In the genomic region with DNA sequence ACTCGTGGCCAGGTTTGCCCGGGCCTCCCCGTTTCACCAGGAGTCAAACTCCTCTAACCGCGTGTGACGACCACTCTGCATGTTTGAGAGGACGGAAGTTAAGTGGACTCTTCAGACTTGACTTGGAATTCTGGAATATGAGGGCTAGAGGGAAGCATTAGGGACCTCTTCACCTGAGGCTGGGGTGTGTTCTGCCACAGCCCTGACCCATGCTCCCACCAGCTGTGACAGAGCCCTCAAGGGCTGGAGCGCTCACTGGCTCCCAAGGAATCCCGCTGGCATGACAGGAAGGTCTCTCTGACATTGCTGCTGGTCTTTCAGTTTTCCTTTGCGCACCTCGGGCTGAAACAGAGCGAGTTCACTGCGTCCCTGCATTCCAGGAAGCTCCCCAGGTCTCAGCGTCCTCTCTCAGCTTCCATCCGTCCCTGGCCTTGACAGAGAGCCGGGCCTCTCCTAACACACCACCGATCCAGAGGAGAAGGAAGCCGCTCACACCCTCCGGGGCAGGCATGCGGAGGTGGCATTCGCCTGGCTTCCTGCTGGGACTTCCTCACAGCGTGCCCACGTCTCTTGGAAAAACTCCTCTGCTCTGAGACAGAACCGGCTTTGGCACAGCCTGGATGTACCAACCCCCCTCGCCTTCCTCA, we compare ENCODE assay signal across 20 cellular contexts. TPM values are rescaled to one million over a fixed set of nuclear protein-coding genes. Genes with fewer than 3 reads are reported as not detected.
DNase-seq lines count a peak whose midpoint lies in the region; ATAC-seq and TF ChIP-seq lines count a peak whose summit lies in the region.
"Had no signal": no experiment of that assay in that cellular context is flagged by ENCODE, and none has a peak within 500 bp of the region (broad histone marks: within the 10 kb centered on the region; RNA-seq: fewer than 3 reads in every experiment).

No MANE protein-coding gene starts in this region.

- H3K14ac ChIP-seq in trophoblast cell (ENCODE audit: low read length), result no peak overlapping the region

- no peak overlapping the region for H3K4ac ChIP-seq in trophoblast cell (ENCODE audit: low read depth, low read length)

- H2AK5ac ChIP-seq in trophoblast cell (ENCODE audit: low read length), result no peak overlapping the region

- H2BK5ac ChIP-seq in trophoblast cell (ENCODE audit: low read depth, low read length, poor library complexity), result no peak overlapping the region

- H2AFZ ChIP-seq in hepatocyte (no peak overlapping the region), trophoblast cell (ENCODE audit: insufficient read depth, low read length, poor library complexity) (no peak overlapping the region)

- H3K23ac ChIP-seq in trophoblast cell (ENCODE audit: low read length), result no peak overlapping the region

- H3K79me2 ChIP-seq in hepatocyte (no peaks in the 10 kb centered on the region), trophoblast cell (ENCODE audit: control insufficient read depth, insufficient read depth, low read length, poor library complexity) (no peaks in the 10 kb centered on the region)

- H3K36me3 ChIP-seq in Panc1 (ENCODE audit: control insufficient read depth, insufficient read depth, low read length), result no peaks in the 10 kb centered on the region
- no peaks in the 10 kb centered on the region for H3K36me3 ChIP-seq in hepatocyte (replicated peaks; ENCODE audit: insufficient read depth, low read depth)
- no peaks in the 10 kb centered on the region for H3K36me3 ChIP-seq in trophoblast cell (ENCODE audit: control insufficient read depth in 1 of 2, insufficient read depth in 2 of 2, low read length in 2 of 2)
- H3K36me3 ChIP-seq in HAP-1 (replicated peaks), result no peaks in the 10 kb centered on the region

- H3K18ac ChIP-seq in trophoblast cell (ENCODE audit: low read length), result no peak overlapping the region

- in situ Hi-C loops in Panc1 (cut with HindIII; ENCODE audit: low pct_unique_long_range_greater_than_20kb, low sequenced_read_pairs), result loop anchor here (25.0 kb wide), 1 partner anchor 187 kb away; the partner anchor contains the start of gene SMIM9
- in situ Hi-C loops in HAP-1 (cut with MboI; ENCODE audit: low sequenced_read_pairs), result no loop called here

- H3K4me3 ChIP-seq in Panc1 (ENCODE audit: low read depth in 2 of 2, low read length in 2 of 2) (peak overlapping the region; percentile 1 to 22; a peak in 2 of 4 replicates), hepatocyte (no peak overlapping the region), trophoblast cell (ENCODE audit: low read depth, low read length) (no peak overlapping the region), HAP-1 (no peak overlapping the region)
- H3K4me3 ChIP-seq: A549 had no signal

- H2BK120ac ChIP-seq in trophoblast cell (ENCODE audit: insufficient read depth, low read length, poor library complexity), result no peak overlapping the region

- no peaks in the 10 kb centered on the region for H3K79me1 ChIP-seq in trophoblast cell (ENCODE audit: low read length)

- no peak overlapping the region for H3K9ac ChIP-seq in trophoblast cell (ENCODE audit: low read length)

- peak overlapping the region; percentile 54 for H3K27ac ChIP-seq in Panc1 (ENCODE audit: low read length)
- H3K27ac ChIP-seq in hepatocyte, result no peak overlapping the region
- H3K27ac ChIP-seq in trophoblast cell (ENCODE audit: low read depth, low read length), result no peak overlapping the region
- H3K27ac ChIP-seq in foreskin keratinocyte, result no peak overlapping the region
- H3K27ac ChIP-seq: A549 had no signal

- POLR2A ChIA-PET in Panc1 (lab: Charles Lee), result no interaction called here

- no peak overlapping the region for H4K91ac ChIP-seq in trophoblast cell (ENCODE audit: low read depth, low read length)

- H4K12ac ChIP-seq in trophoblast cell (ENCODE audit: low read depth, low read length), result no peak overlapping the region

- peaks cover 13% of the 10 kb centered on the region for H3K4me1 ChIP-seq in Panc1 (ENCODE audit: control insufficient read depth, insufficient read depth, low read length)
- H3K4me1 ChIP-seq in hepatocyte (ENCODE audit: insufficient read depth), result no peaks in the 10 kb centered on the region
- no peaks in the 10 kb centered on the region for H3K4me1 ChIP-seq in trophoblast cell (ENCODE audit: control insufficient read depth in 1 of 2, insufficient read depth in 2 of 2, low read length in 2 of 2)
- H3K4me1 ChIP-seq in HAP-1, result no peaks in the 10 kb centered on the region
- no peaks in the 10 kb centered on the region for H3K4me1 ChIP-seq in foreskin keratinocyte
- H3K4me1 ChIP-seq: A549 had no signal

- TF ChIP-seq CTCF in Panc1 (IDR thresholded peaks at IDR 0.05), result no peak
- TF ChIP-seq CTCF in hepatocyte (IDR thresholded peaks at IDR 0.05; ENCODE audit: poor library complexity), result no peak
- TF ChIP-seq CTCF in foreskin keratinocyte (conservative IDR thresholded peaks at IDR 0.05), result no peak

- ATAC-seq in Panc1, result peak; percentile 60
- ATAC-seq in foreskin keratinocyte, result no peak
- ATAC-seq: A549, Right ventricle myocardium inferior had no signal

- peak; percentile 57 for DNase-seq in CD1c-positive myeloid dendritic cell (ENCODE audit: extremely low spot score)
- no peak for DNase-seq in Panc1 (ENCODE audit: low read depth, low spot score)
- peak; percentile 2 for DNase-seq in hepatocyte (ENCODE audit: low spot score)
- DNase-seq in trophoblast cell, result peak; percentile 27 to 60
- DNase-seq in HAP-1 (ENCODE audit: low spot score in 2 of 2), result no peak
- no peak for DNase-seq in NCI-H526 (lab: John Stamatoyannopoulos, UW)
- DNase-seq in NCI-H2081 treated with DMSO at 0.1 percent for 48 hours (lab: John Stamatoyannopoulos, UW), result no peak
- DNase-seq in foreskin keratinocyte, result no peak
- DNase-seq: COR-L47, DMS153, EL, H9, MV-4-11, NCI-H1417 treated with DMSO at 0.1 percent for 48 hours, NCI-H2081, NCI-H524 had no signal

- 79% methylated on average over 25 of the region's 25 CpGs for WGBS in hepatocyte (ENCODE audit: low lambda C conversion rate, missing lambda C conversion rate)
- WGBS in trophoblast cell (ENCODE audit: extremely low coverage, insufficient coverage, insufficient read length), result no CpG with 5 or more reads among the region's 25 CpGs

- no peaks in the 10 kb centered on the region for H4K20me1 ChIP-seq in hepatocyte (ENCODE audit: insufficient read depth, poor library complexity, severe bottlenecking)

- CTCF ChIA-PET in Panc1 (lab: Charles Lee), result no interaction called here

- no peak overlapping the region for H4K8ac ChIP-seq in trophoblast cell (ENCODE audit: low read depth, low read length)

- no peaks in the 10 kb centered on the region for H3K9me3 ChIP-seq in Panc1 (ENCODE audit: control insufficient read depth, insufficient read depth, low read depth, low read length)
- no peaks in the 10 kb centered on the region for H3K9me3 ChIP-seq in hepatocyte (ENCODE audit: low read depth)
- H3K9me3 ChIP-seq in trophoblast cell (ENCODE audit: insufficient read depth, low read depth, low read length), result no peaks in the 10 kb centered on the region
- H3K9me3 ChIP-seq in HAP-1, result no peaks in the 10 kb centered on the region
- H3K9me3 ChIP-seq: A549 had no signal

- intact Hi-C loops in Panc1 (cut with micrococcal nuclease; ENCODE audit: unreplicated experiment), result no loop called here

- no peaks in the 10 kb centered on the region for H3K9me2 ChIP-seq in hepatocyte (replicated peaks; ENCODE audit: insufficient read depth)

- no peak overlapping the region for H3K4me2 ChIP-seq in hepatocyte
- H3K4me2 ChIP-seq in trophoblast cell (ENCODE audit: low read length), result no peak overlapping the region
- H3K4me2 ChIP-seq: A549 had no signal

- BruUV-seq in Panc1 (replicated peaks; lab: Mats Ljungman, UMichigan), result no TSS peak

- no peak overlapping the region for H2BK12ac ChIP-seq in trophoblast cell (ENCODE audit: low read length)

- H3K27me3 ChIP-seq in Panc1 (ENCODE audit: control insufficient read depth, insufficient read depth, low read length) (no peaks in the 10 kb centered on the region), hepatocyte (no peaks in the 10 kb centered on the region), trophoblast cell (ENCODE audit: insufficient read depth, low read length) (no peaks in the 10 kb centered on the region), HAP-1 (ENCODE audit: low read depth) (no peaks in the 10 kb centered on the region), foreskin keratinocyte (no peaks in the 10 kb centered on the region)

RNA-seq across cellular contexts. Expression of gene CTAG2, which starts 3.4 kb away (rescaled TPM):
- not detected for total RNA-seq in Panc1 (2021; ENCODE audit: unreplicated experiment)
- polyA plus RNA-seq in Panc1 (2012; ENCODE audit: insufficient read length), result not detected
- not detected in 2 replicates for total RNA-seq in hepatocyte
- not detected in 2 replicates for polyA plus RNA-seq in hepatocyte
- polyA plus RNA-seq in trophoblast cell (2013), result not detected in 2 replicates
- not detected in 2 replicates for total RNA-seq in foreskin keratinocyte
- not detected in 2 replicates for polyA plus RNA-seq in foreskin keratinocyte
- total RNA-seq: H9, LHCN-M2, Right ventricle myocardium inferior had no signal
- polyA plus RNA-seq: A549, CD14-positive monocyte had no signal

RNA-seq across cellular contexts. Expression of gene CTAG1B, which starts 30.9 kb away (rescaled TPM):
- total RNA-seq in Panc1 (2021; ENCODE audit: unreplicated experiment), result not detected
- polyA plus RNA-seq in Panc1 (2012; ENCODE audit: insufficient read length), result not detected
- not detected in 2 replicates for total RNA-seq in hepatocyte
- not detected in 2 replicates for polyA plus RNA-seq in hepatocyte
- polyA plus RNA-seq in trophoblast cell (2013), result not detected in 2 replicates
- total RNA-seq in foreskin keratinocyte, result not detected in 2 replicates
- not detected in 2 replicates for polyA plus RNA-seq in foreskin keratinocyte
- total RNA-seq: H9, LHCN-M2, Right ventricle myocardium inferior had no signal
- polyA plus RNA-seq: A549, CD14-positive monocyte had no signal

Comparison
In these comparisons a context has a peak if more than half of its experiments do, and no peak if none do; other contexts are left out.
1. DNase-seq: peak in CD1c-positive myeloid dendritic cell (single experiment), hepatocyte (single experiment) and trophoblast cell (2 of 2); none in Panc1 (single experiment), HAP-1 (0 of 2), NCI-H526 (0 of 2), NCI-H2081 treated with DMSO at 0.1 percent for 48 hours (single experiment) and foreskin keratinocyte (0 of 2).
2. H3K4me3 ChIP-seq: peak in Panc1 (2 of 2); none in hepatocyte (single experiment), trophoblast cell (single experiment) and HAP-1 (single experiment).